ENCODE assay signal across 10 cellular contexts in the genomic region with DNA sequence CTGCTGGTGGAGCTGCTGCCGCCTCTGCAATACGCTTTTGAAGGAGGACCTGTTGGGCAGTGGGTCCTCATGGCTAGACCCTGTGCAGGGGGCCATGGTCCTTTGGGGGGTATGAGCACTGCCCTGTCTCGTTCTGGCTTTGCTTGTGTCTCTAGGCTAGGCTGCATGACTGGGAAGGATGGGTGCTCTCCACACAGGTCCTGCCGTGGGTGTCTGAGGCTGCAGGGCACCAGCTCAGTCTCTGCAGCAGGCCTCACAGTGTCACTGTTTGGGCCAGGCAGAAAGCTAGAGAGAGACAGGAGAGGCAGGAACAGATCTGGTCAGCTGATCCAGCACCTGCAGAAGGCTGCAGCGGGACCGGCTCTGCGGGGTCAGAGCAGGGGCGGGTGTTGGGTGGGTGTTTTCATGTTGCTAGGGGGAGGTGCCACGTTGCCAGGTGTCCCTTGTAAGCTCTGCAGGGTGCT.
DNase-seq lines count a peak whose midpoint lies in the region; ATAC-seq and TF ChIP-seq lines count a peak whose summit lies in the region.
"Had no signal": no experiment of that assay in that cellular context is flagged by ENCODE, and none has a peak within 500 bp of the region (broad histone marks: within the 10 kb centered on the region; RNA-seq: fewer than 3 reads in every experiment).

No MANE protein-coding gene starts in this region.

- no peaks in the 10 kb centered on the region for H3K9me3 Mint-ChIP-seq in type B pancreatic cell

- TF ChIP-seq CTCF in right atrium auricular region (IDR thresholded peaks at IDR 0.05) (no peak), type B pancreatic cell (conservative IDR thresholded peaks at IDR 0.05) (no peak)

- H3K36me3 ChIP-seq in right atrium auricular region, result no peaks in the 10 kb centered on the region

- no peaks in the 10 kb centered on the region for H3K27me3 Mint-ChIP-seq in type B pancreatic cell

- intact Hi-C loops in Right ventricle myocardium inferior (cut with DNase I), result no loop called here
- intact Hi-C loops in cardiac septum (cut with DNase I), result no loop called here

- H3K4me3 Mint-ChIP-seq in type B pancreatic cell, result peak overlapping the region; percentile 61

- no peaks in the 10 kb centered on the region for H3K27me3 ChIP-seq in right atrium auricular region

- peaks cover 0 to 17% of the 10 kb centered on the region in 2 donors for H3K4me1 ChIP-seq in right atrium auricular region

- peak overlapping the region; percentile 88 for H3K27ac Mint-ChIP-seq in type B pancreatic cell

- H3K36me3 Mint-ChIP-seq in type B pancreatic cell, result peaks cover 3% of the 10 kb centered on the region

- DNase-seq in Right ventricle myocardium inferior (ENCODE audit: missing footprints) (no peak), right atrium auricular region (ENCODE audit: low spot score) (no peak), NCI-H345 treated with DMSO at 0.1 percent for 48 hours (lab: John Stamatoyannopoulos, UW; ENCODE audit: unreplicated experiment) (peak; percentile 43), cardiac septum (ENCODE audit: low spot score) (peak; percentile 74), type B pancreatic cell (ENCODE audit: extremely low spot score, unreplicated experiment) (no peak), activated gamma-delta T cell treated with Interleukin-2 at 50 U/mL for 16 hours (no peak)
- DNase-seq: EL; stimulated activated CD4-positive, alpha-beta T cell treated with anti-CD3 and anti-CD28 coated beads, Interleukin-1b, Interleukin-23, amount 100 ng/mL, for 48 hours had no signal

- no peak overlapping the region for H3K4me3 ChIP-seq in right atrium auricular region

- ATAC-seq in Right ventricle myocardium inferior, result peak; percentile 71
- no peak for ATAC-seq in GM19455 (IDR thresholded peaks at IDR 0.05; ENCODE audit: unreplicated experiment)
- ATAC-seq in GM18870 (IDR thresholded peaks at IDR 0.05; ENCODE audit: unreplicated experiment), result no peak

- no peaks in the 10 kb centered on the region for H3K9me3 ChIP-seq in right atrium auricular region

- peaks cover 35% of the 10 kb centered on the region for H3K4me1 Mint-ChIP-seq in type B pancreatic cell (ENCODE audit: unreplicated experiment)

- H3K27ac ChIP-seq in right atrium auricular region, result no peak overlapping the region

Comparison
In these comparisons a context has a peak if more than half of its experiments do, and no peak if none do; other contexts are left out.
1. DNase-seq: peak in NCI-H345 treated with DMSO at 0.1 percent for 48 hours (single experiment) and cardiac septum (single experiment); none in Right ventricle myocardium inferior (single experiment), right atrium auricular region (single experiment), type B pancreatic cell (single experiment) and activated gamma-delta T cell treated with Interleukin-2 at 50 U/mL for 16 hours (single experiment).